In genomic region chr12:100193085-100193484, GRCh38 we compare ENCODE assay signal across 21 cellular contexts. TPM values are rescaled to one million over a fixed set of nuclear protein-coding genes. Genes with fewer than 3 reads are reported as not detected.
DNase-seq lines count a peak whose midpoint lies in the region; ATAC-seq and TF ChIP-seq lines count a peak whose summit lies in the region.
"Had no signal": no experiment of that assay in that cellular context is flagged by ENCODE, and none has a peak within 500 bp of the region (broad histone marks: within the 10 kb centered on the region; RNA-seq: fewer than 3 reads in every experiment).

No MANE protein-coding gene starts in this region.

- TF ChIP-seq CTCF in right atrium auricular region (IDR thresholded peaks at IDR 0.05) (no peak), heart right ventricle (IDR thresholded peaks at IDR 0.05) (no peak), osteocyte (IDR thresholded peaks at IDR 0.05) (no peak), ascending aorta (IDR thresholded peaks at IDR 0.05) (no peak)

- no peak overlapping the region for H3K27ac Mint-ChIP-seq in osteocyte (ENCODE audit: unreplicated experiment)
- H3K27ac Mint-ChIP-seq: B cell; CD8-positive, alpha-beta T cell had no signal

- H3K36me3 ChIP-seq in right atrium auricular region, result no peaks in the 10 kb centered on the region
- H3K36me3 ChIP-seq in heart right ventricle, result no peaks in the 10 kb centered on the region
- H3K36me3 ChIP-seq in ascending aorta, result no peaks in the 10 kb centered on the region

- no peaks in the 10 kb centered on the region for H3K4me1 Mint-ChIP-seq in osteocyte (ENCODE audit: unreplicated experiment)
- H3K4me1 Mint-ChIP-seq: B cell had no signal

- H3K27ac ChIP-seq in right atrium auricular region (peak overlapping the region in 1 of 2 donors; percentile 26), heart right ventricle (peak overlapping the region in 1 of 10 donors; percentile 39), ascending aorta (no peak overlapping the region)
- H3K27ac ChIP-seq: BLaER1, C4-2B, GM23248 had no signal

- ATAC-seq in Right ventricle myocardium superior (ENCODE audit: poor library complexity) (peak; percentile 47), heart right ventricle (peak in 7 of 8 donors; percentile 31 to 65 (median 45)), left ventricle myocardium superior (peak; percentile 55)
- ATAC-seq: CD8-positive, alpha-beta T cell; GM12878; HCT116 had no signal

- H3K27me3 ChIP-seq in right atrium auricular region, result no peaks in the 10 kb centered on the region
- H3K27me3 ChIP-seq in heart right ventricle, result no peaks in the 10 kb centered on the region
- no peaks in the 10 kb centered on the region for H3K27me3 ChIP-seq in ascending aorta
- H3K27me3 ChIP-seq: BLaER1 had no signal

- WGBS in heart right ventricle, 2 donors, result 72 to 83% methylated on average over 1 of the region's 1 CpG

- intact Hi-C loops in Right ventricle myocardium superior (cut with DNase I) (no loop called here), heart right ventricle (cut with DNase I) (no loop called here), left ventricle myocardium superior (cut with micrococcal nuclease) (no loop called here), posterior cingulate gyrus (cut with DNase I) (no loop called here), ascending aorta (cut with DNase I) (no loop called here)

- DNase-seq in Right ventricle myocardium superior (no peak), right atrium auricular region (ENCODE audit: low spot score) (no peak), heart right ventricle (no peak), left ventricle myocardium superior (no peak), osteocyte (ENCODE audit: extremely low spot score, unreplicated experiment) (peak; percentile 25), posterior cingulate gyrus (no peak), ascending aorta (ENCODE audit: low spot score in 2 of 2) (no peak)
- no peak for DNase-seq in stimulated activated CD8-positive, alpha-beta memory T cell treated with anti-CD3 and anti-CD28 coated beads, Interleukin-4, amount 100 ng/mL, for 48 hours
- DNase-seq: CD4-positive, CD25-positive, alpha-beta regulatory T cell; CD8-positive, alpha-beta T cell; DMS 273 treated with DMSO at 0.1 percent for 48 hours; DMS79; EL; GDM1; GM23248; H9 had no signal

- H3K9me3 Mint-ChIP-seq in osteocyte (ENCODE audit: unreplicated experiment), result no peaks in the 10 kb centered on the region
- H3K9me3 Mint-ChIP-seq: CD4-positive, CD25-positive, alpha-beta regulatory T cell; CD8-positive, alpha-beta T cell; H9 had no signal

- H3K9me3 ChIP-seq in right atrium auricular region (no peaks in the 10 kb centered on the region), heart right ventricle (no peaks in the 10 kb centered on the region), ascending aorta (no peaks in the 10 kb centered on the region)

- peaks cover 0 to 4% of the 10 kb centered on the region in 2 donors for H3K4me1 ChIP-seq in right atrium auricular region
- no peaks in the 10 kb centered on the region for H3K4me1 ChIP-seq in heart right ventricle
- H3K4me1 ChIP-seq in ascending aorta, result no peaks in the 10 kb centered on the region

- H3K36me3 Mint-ChIP-seq in osteocyte (ENCODE audit: unreplicated experiment), result no peaks in the 10 kb centered on the region

- H3K27me3 Mint-ChIP-seq in osteocyte (ENCODE audit: unreplicated experiment), result no peaks in the 10 kb centered on the region
- H3K27me3 Mint-ChIP-seq: B cell; CD4-positive, CD25-positive, alpha-beta regulatory T cell had no signal

- no peak overlapping the region for H3K4me3 Mint-ChIP-seq in osteocyte (ENCODE audit: unreplicated experiment)
- H3K4me3 Mint-ChIP-seq: B cell; CD4-positive, CD25-positive, alpha-beta regulatory T cell; CD8-positive, alpha-beta T cell; H9 had no signal

- no peak overlapping the region for H3K4me3 ChIP-seq in right atrium auricular region
- no peak overlapping the region for H3K4me3 ChIP-seq in heart right ventricle
- no peak overlapping the region for H3K4me3 ChIP-seq in ascending aorta
- H3K4me3 ChIP-seq: BLaER1, GM12878, GM23248 had no signal

RNA-seq across cellular contexts. Expression of gene ACTR6, which starts 7.5 kb away (rescaled TPM):
- total RNA-seq in Right ventricle myocardium superior (18.7 TPM), right atrium auricular region (10 to 100 TPM; 12.1 to 19.4 TPM), heart right ventricle (10 to 100 TPM; 17.8 to 27.5 (median 19.8) TPM), left ventricle myocardium superior (23.8 TPM), osteocyte (20.2 and 26.1 TPM in 2 replicates), ascending aorta (7.9 TPM)
- 10 to 100 TPM in 1 of 2 donors, 1 to 10 TPM in 1; 9.4 to 16.8 TPM for polyA plus RNA-seq in heart right ventricle

RNA-seq across cellular contexts. Expression of gene BLTP3B, which starts 50.4 kb away (rescaled TPM):
- total RNA-seq in Right ventricle myocardium superior (9.3 TPM), right atrium auricular region (10 to 100 TPM; 15.4 to 19.0 TPM), heart right ventricle (10 to 100 TPM; 12.2 to 18.0 (median 15.2) TPM), left ventricle myocardium superior (12.0 TPM), osteocyte (13.1 and 16.2 TPM in 2 replicates), ascending aorta (18.8 TPM)
- polyA plus RNA-seq in heart right ventricle, result 1 to 10 TPM; 6.0 to 9.9 TPM
